ENCODE assay signal across 12 cellular contexts in the genomic region with DNA sequence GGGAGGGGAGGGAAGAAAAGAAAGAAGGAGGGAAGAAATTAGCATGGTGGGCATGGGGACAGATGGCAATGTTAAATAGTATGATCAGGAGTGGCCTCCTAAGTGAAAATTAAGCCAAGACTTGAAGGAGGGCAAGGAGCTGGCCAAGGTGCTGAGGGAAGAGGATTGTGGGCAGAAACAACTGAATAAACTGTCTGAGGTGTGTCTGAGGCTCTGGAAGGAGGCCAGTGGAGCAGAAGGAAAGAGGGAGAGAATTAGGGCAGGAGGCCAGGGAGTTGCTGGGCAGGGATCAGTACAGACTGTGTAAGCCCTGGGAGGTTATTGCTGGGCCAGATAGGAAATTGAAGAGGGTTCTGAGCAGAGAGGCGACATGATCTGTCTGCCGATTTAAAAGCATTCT. TPM values are rescaled to one million over a fixed set of nuclear protein-coding genes. Genes with fewer than 3 reads are reported as not detected.
A peak's percentile ranks its signal among the peaks of the same experiment; 100 is the strongest.
DNase-seq lines count a peak whose midpoint lies in the region; ATAC-seq and TF ChIP-seq lines count a peak whose summit lies in the region.
"Had no signal": no experiment of that assay in that cellular context is flagged by ENCODE, and none has a peak within 500 bp of the region (broad histone marks: within the 10 kb centered on the region; RNA-seq: fewer than 3 reads in every experiment).

No MANE protein-coding gene starts in this region.

- H3K4me3 ChIP-seq in HAP-1 (no peak overlapping the region), foreskin fibroblast (ENCODE audit: low read depth in 1 of 2, low read length in 2 of 2) (no peak overlapping the region)
- H3K4me3 ChIP-seq: body of pancreas, Peyer's patch had no signal

- H3K4me3 Mint-ChIP-seq in WTC11 = no peak overlapping the region

- no peaks in the 10 kb centered on the region for H3K36me3 Mint-ChIP-seq in WTC11

- no peaks in the 10 kb centered on the region for H3K9me3 ChIP-seq in HAP-1
- H3K9me3 ChIP-seq: body of pancreas, Peyer's patch had no signal

- no peaks in the 10 kb centered on the region for H3K4me1 ChIP-seq in HAP-1
- H3K4me1 ChIP-seq: body of pancreas, Peyer's patch had no signal

- no peak for TF ChIP-seq CTCF in WTC11 (IDR thresholded peaks at IDR 0.05)
- no peak for TF ChIP-seq CTCF in foreskin fibroblast (IDR thresholded peaks at IDR 0.05; ENCODE audit: low read depth, low read length)

- ATAC-seq in WTC11 = no peak
- no peak for ATAC-seq in HG03039 (IDR thresholded peaks at IDR 0.05; ENCODE audit: unreplicated experiment)
- ATAC-seq: body of pancreas had no signal

- H3K27ac Mint-ChIP-seq in WTC11 = no peak overlapping the region

- no peaks in the 10 kb centered on the region for H3K27me3 ChIP-seq in HAP-1 (ENCODE audit: low read depth)
- H3K27me3 ChIP-seq: body of pancreas, Peyer's patch had no signal

- H3K9me3 Mint-ChIP-seq in WTC11 = no peaks in the 10 kb centered on the region

- CTCF ChIA-PET in WTC11 (lab: Charles Lee) = interaction anchor here (0.7 to 0.8 kb wide), 2 partner anchors 17 to 213 kb away, joined by 4 read pairs; no protein-coding TSS in a partner anchor

- H3K36me3 ChIP-seq in HAP-1 (replicated peaks) = no peaks in the 10 kb centered on the region
- H3K36me3 ChIP-seq: Peyer's patch had no signal

- DNase-seq in ACHN (peak; percentile 49), HAP-1 (ENCODE audit: low spot score in 2 of 2) (peak; percentile 8 to 37), WTC11 (ENCODE audit: low spot score) (peak; percentile 31), foreskin fibroblast (peak; percentile 10 to 63), ureter (ENCODE audit: low spot score) (no peak), SW480 (ENCODE audit: low spot score) (no peak)
- no peak for DNase-seq in stimulated activated naive CD4-positive, alpha-beta T cell treated with Interleukin-2 at 50 U/mL for 16 hours (lab: John Stamatoyannopoulos, UW)
- DNase-seq: activated CD4-positive, alpha-beta T cell treated with anti-CD3 and anti-CD28 coated beads, Interleukin-2, amount 50 U/mL, for 48 hours; body of pancreas; COR-L47; Peyer's patch had no signal

- POLR2A ChIA-PET in WTC11 (lab: Charles Lee) = no interaction called here

- in situ Hi-C loops in ACHN (cut with HindIII; ENCODE audit: low pct_ligation_motif_present, low pct_unique_long_range_greater_than_20kb, low sequenced_read_pairs) = no loop called here
- in situ Hi-C loops in HAP-1 (cut with MboI; ENCODE audit: low sequenced_read_pairs) = no loop called here

- H3K27me3 Mint-ChIP-seq in WTC11 (ENCODE audit: low read depth) = no peaks in the 10 kb centered on the region

- no peaks in the 10 kb centered on the region for H3K4me1 Mint-ChIP-seq in WTC11

TF ChIP-seq in WTC11, 78 proteins besides CTCF, POLR2A, EP300 and RAD21:
- TF ChIP-seq, protein P1, sequence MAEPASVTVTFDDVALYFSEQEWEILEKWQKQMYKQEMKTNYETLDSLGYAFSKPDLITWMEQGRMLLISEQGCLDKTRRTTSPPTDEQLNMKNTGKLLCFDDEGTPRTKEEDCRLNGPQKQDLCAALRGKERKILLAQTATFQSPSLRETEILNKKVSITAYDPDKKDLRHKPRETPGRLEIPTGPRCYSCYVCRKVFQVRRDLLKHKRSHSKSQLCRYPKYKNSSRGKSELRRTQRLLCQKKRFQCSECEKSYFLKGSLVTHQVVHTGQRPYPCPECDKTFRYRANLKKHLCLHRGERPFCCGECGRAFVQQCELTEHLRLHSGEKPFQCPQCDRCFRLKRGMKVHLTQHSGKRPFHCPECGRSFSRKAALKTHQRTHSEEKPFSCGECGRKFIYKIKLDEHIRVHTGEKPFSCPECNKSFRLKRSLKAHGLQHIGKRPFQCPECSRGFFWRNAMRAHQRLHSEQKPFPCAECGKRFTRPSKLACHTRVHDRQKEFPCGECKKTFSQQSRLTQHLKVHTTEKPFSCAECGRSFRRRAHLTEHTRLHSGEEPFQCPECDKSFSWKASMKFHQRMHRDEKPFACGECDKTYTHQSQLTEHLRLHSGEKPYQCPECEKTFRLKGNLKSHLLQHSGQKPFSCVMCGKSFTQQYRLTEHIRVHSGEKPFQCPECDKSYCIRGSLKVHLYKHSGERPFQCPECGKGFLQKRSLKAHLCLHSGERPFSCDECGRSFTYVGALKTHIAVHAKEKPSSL (CRISPR knock-in tag; conservative IDR thresholded peaks at IDR 0.05) = no peak
- TF ChIP-seq, protein P2, sequence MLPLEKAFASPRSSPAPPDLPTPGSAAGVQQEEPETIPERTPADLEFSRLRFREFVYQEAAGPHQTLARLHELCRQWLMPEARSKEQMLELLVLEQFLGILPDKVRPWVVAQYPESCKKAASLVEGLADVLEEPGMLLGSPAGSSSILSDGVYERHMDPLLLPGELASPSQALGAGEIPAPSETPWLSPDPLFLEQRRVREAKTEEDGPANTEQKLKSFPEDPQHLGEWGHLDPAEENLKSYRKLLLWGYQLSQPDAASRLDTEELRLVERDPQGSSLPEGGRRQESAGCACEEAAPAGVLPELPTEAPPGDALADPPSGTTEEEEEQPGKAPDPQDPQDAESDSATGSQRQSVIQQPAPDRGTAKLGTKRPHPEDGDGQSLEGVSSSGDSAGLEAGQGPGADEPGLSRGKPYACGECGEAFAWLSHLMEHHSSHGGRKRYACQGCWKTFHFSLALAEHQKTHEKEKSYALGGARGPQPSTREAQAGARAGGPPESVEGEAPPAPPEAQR (CRISPR knock-in tag; IDR thresholded peaks at IDR 0.05) = no peak
- no peak for TF ChIP-seq ZNF121 (CRISPR knock-in tag; IDR thresholded peaks at IDR 0.05)
- no peak for TF ChIP-seq CBFB (CRISPR knock-in tag; IDR thresholded peaks at IDR 0.05; ENCODE audit: low read depth)
- TF ChIP-seq, protein P3, sequence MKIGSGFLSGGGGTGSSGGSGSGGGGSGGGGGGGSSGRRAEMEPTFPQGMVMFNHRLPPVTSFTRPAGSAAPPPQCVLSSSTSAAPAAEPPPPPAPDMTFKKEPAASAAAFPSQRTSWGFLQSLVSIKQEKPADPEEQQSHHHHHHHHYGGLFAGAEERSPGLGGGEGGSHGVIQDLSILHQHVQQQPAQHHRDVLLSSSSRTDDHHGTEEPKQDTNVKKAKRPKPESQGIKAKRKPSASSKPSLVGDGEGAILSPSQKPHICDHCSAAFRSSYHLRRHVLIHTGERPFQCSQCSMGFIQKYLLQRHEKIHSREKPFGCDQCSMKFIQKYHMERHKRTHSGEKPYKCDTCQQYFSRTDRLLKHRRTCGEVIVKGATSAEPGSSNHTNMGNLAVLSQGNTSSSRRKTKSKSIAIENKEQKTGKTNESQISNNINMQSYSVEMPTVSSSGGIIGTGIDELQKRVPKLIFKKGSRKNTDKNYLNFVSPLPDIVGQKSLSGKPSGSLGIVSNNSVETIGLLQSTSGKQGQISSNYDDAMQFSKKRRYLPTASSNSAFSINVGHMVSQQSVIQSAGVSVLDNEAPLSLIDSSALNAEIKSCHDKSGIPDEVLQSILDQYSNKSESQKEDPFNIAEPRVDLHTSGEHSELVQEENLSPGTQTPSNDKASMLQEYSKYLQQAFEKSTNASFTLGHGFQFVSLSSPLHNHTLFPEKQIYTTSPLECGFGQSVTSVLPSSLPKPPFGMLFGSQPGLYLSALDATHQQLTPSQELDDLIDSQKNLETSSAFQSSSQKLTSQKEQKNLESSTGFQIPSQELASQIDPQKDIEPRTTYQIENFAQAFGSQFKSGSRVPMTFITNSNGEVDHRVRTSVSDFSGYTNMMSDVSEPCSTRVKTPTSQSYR (CRISPR knock-in tag; IDR thresholded peaks at IDR 0.05) = no peak
- TF ChIP-seq, protein P4, sequence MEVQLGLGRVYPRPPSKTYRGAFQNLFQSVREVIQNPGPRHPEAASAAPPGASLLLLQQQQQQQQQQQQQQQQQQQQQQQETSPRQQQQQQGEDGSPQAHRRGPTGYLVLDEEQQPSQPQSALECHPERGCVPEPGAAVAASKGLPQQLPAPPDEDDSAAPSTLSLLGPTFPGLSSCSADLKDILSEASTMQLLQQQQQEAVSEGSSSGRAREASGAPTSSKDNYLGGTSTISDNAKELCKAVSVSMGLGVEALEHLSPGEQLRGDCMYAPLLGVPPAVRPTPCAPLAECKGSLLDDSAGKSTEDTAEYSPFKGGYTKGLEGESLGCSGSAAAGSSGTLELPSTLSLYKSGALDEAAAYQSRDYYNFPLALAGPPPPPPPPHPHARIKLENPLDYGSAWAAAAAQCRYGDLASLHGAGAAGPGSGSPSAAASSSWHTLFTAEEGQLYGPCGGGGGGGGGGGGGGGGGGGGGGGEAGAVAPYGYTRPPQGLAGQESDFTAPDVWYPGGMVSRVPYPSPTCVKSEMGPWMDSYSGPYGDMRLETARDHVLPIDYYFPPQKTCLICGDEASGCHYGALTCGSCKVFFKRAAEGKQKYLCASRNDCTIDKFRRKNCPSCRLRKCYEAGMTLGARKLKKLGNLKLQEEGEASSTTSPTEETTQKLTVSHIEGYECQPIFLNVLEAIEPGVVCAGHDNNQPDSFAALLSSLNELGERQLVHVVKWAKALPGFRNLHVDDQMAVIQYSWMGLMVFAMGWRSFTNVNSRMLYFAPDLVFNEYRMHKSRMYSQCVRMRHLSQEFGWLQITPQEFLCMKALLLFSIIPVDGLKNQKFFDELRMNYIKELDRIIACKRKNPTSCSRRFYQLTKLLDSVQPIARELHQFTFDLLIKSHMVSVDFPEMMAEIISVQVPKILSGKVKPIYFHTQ (CRISPR knock-in tag; IDR thresholded peaks at IDR 0.05) = no peak
- TF ChIP-seq PRRX2 (CRISPR knock-in tag; IDR thresholded peaks at IDR 0.05) = no peak
- TF ChIP-seq ATF1 (CRISPR knock-in tag; IDR thresholded peaks at IDR 0.05) = no peak
- no peak for TF ChIP-seq TEAD1 (CRISPR knock-in tag; IDR thresholded peaks at IDR 0.05)
- TF ChIP-seq, protein P5, sequence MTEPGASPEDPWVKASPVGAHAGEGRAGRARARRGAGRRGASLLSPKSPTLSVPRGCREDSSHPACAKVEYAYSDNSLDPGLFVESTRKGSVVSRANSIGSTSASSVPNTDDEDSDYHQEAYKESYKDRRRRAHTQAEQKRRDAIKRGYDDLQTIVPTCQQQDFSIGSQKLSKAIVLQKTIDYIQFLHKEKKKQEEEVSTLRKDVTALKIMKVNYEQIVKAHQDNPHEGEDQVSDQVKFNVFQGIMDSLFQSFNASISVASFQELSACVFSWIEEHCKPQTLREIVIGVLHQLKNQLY (CRISPR knock-in tag; IDR thresholded peaks at IDR 0.05) = no peak
- no peak for TF ChIP-seq ZNF423 (CRISPR knock-in tag; IDR thresholded peaks at IDR 0.05)
- TF ChIP-seq, protein P6, sequence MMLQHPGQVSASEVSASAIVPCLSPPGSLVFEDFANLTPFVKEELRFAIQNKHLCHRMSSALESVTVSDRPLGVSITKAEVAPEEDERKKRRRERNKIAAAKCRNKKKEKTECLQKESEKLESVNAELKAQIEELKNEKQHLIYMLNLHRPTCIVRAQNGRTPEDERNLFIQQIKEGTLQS (CRISPR knock-in tag; conservative IDR thresholded peaks at IDR 0.05) = no peak

RNA-seq across cellular contexts. Expression of a gene that starts 40.6 kb away (rescaled TPM):
- total RNA-seq in WTC11 (2021) (28.3 to 30.2 TPM (median 28.5 TPM) in 3 replicates), ureter (20.4 TPM)

Comparison
In these comparisons a context has a peak if more than half of its experiments do, and no peak if none do; other contexts are left out.
1. DNase-seq: peak in ACHN (single experiment), HAP-1 (2 of 2), WTC11 (single experiment) and foreskin fibroblast (2 of 2); none in ureter (single experiment), SW480 (single experiment) and stimulated activated naive CD4-positive, alpha-beta T cell treated with Interleukin-2 at 50 U/mL for 16 hours (single experiment).